ENCODE assay signal across 22 cellular contexts in genomic region chrX:2183193-2183725, GRCh38.
DNase-seq lines count a peak whose midpoint lies in the region; ATAC-seq and TF ChIP-seq lines count a peak whose summit lies in the region.
"Had no signal": no experiment of that assay in that cellular context is flagged by ENCODE, and none has a peak within 500 bp of the region (broad histone marks: within the 10 kb centered on the region; RNA-seq: fewer than 3 reads in every experiment).

No MANE protein-coding gene starts in this region.

- peak overlapping the region; percentile 81 for H4K91ac ChIP-seq in neuronal stem cell (ENCODE audit: low read depth, low read length, poor library complexity)

- no peak overlapping the region for H3K23ac ChIP-seq in neuronal stem cell (ENCODE audit: low read depth, low read length, poor library complexity)

- no peak overlapping the region for H3K27ac Mint-ChIP-seq in CD8-positive, alpha-beta memory T cell
- H3K27ac Mint-ChIP-seq: activated naive CD4-positive, alpha-beta T cell treated with anti-CD3 and anti-CD28 coated beads, Interleukin-2, amount 50 U/mL, for 24 hours; activated T-cell treated with anti-CD3 and anti-CD28 coated beads, Interleukin-2, amount 50 U/mL, for 72 hours; CD4-positive, alpha-beta memory T cell; effector memory CD8-positive, alpha-beta T cell had no signal

- no CpG with 5 or more reads among the region's 14 CpGs for WGBS in neuronal stem cell (ENCODE audit: extremely low coverage in 2 of 2, insufficient read length in 2 of 2, insufficient replicate concordance in 1 of 2), 2 donors

- H2BK12ac ChIP-seq in neuronal stem cell (ENCODE audit: low read length) = peak overlapping the region; percentile 85

- no peaks in the 10 kb centered on the region for H3K79me1 ChIP-seq in neuronal stem cell (ENCODE audit: low read depth, low read length)

- peak; percentile 4 for DNase-seq in EL
- DNase-seq in NCI-H460 (ENCODE audit: extremely low read depth, low read depth) = peak; percentile 40
- peak; percentile 25 to 55 for DNase-seq in foreskin keratinocyte
- no peak for DNase-seq in neuronal stem cell (ENCODE audit: low spot score)
- no peak for DNase-seq in breast epithelium (ENCODE audit: low spot score in 2 of 2)
- DNase-seq in DMS153 (lab: John Stamatoyannopoulos, UW) = no peak
- no peak for DNase-seq in CD8-positive, alpha-beta memory T cell
- DNase-seq: activated CD4-positive, alpha-beta T cell treated with anti-CD3 and anti-CD28 coated beads for 1 hour; activated T-cell treated with anti-CD3 and anti-CD28 coated beads, Interleukin-2, amount 50 U/mL, for 72 hours; CD4-positive, alpha-beta memory T cell; DMS53; effector memory CD8-positive, alpha-beta T cell; glutamatergic neuron; NCI-H1417 treated with DMSO at 0.1 percent for 48 hours; NCI-H2107; nucleus accumbens; retina; Right ventricle myocardium superior; stimulated activated CD4-positive, alpha-beta T cell treated with anti-CD3 and anti-CD28 coated beads, Interleukin-12 subunit alpha, Interleukin-12 subunit beta, amount 100 ng/mL, for 4 hours had no signal

- peak; percentile 83 for ATAC-seq in foreskin keratinocyte
- ATAC-seq in GM19351 (IDR thresholded peaks at IDR 0.05; ENCODE audit: unreplicated experiment) = no peak
- ATAC-seq: activated T-cell treated with anti-CD3 and anti-CD28 coated beads, Interleukin-2, amount 50 U/mL, for 72 hours; effector memory CD8-positive, alpha-beta T cell; HepG2 had no signal

- H4K8ac ChIP-seq in neuronal stem cell (ENCODE audit: low read depth, low read length) = no peak overlapping the region

- H3K4me3 Mint-ChIP-seq in CD8-positive, alpha-beta memory T cell = no peak overlapping the region
- H3K4me3 Mint-ChIP-seq: activated naive CD4-positive, alpha-beta T cell treated with anti-CD3 and anti-CD28 coated beads, Interleukin-2, amount 50 U/mL, for 24 hours; activated T-cell treated with anti-CD3 and anti-CD28 coated beads, Interleukin-2, amount 50 U/mL, for 72 hours; CD4-positive, alpha-beta memory T cell; effector memory CD8-positive, alpha-beta T cell had no signal

- H3K9ac ChIP-seq in neuronal stem cell (ENCODE audit: low read depth, low read length, poor library complexity) = no peak overlapping the region

- no peak overlapping the region for H2AFZ ChIP-seq in neuronal stem cell (ENCODE audit: low read length)

- intact Hi-C loops in breast epithelium (cut with DNase I; ENCODE audit: low total_unique reads) = no loop called here

- peaks cover 0 to 20% (median 9%) of the 10 kb centered on the region in 5 donors for H3K9me3 Mint-ChIP-seq in CD8-positive, alpha-beta memory T cell

- H3K4me1 ChIP-seq in foreskin keratinocyte (peaks cover 4% of the 10 kb centered on the region), neuronal stem cell (ENCODE audit: control insufficient read depth in 2 of 2, insufficient read depth in 1 of 2, low read depth in 1 of 2, low read length in 2 of 2) (peaks cover 8 to 16% of the 10 kb centered on the region in 2 donors), breast epithelium (no peaks in the 10 kb centered on the region)
- H3K4me1 ChIP-seq in CD8-positive, alpha-beta memory T cell (ENCODE audit: insufficient read depth, low read length) = no peaks in the 10 kb centered on the region

- H3K14ac ChIP-seq in neuronal stem cell (ENCODE audit: low read length) = no peak overlapping the region

- H3K4me3 ChIP-seq in neuronal stem cell (ENCODE audit: low read length in 2 of 2) = no peak overlapping the region
- H3K4me3 ChIP-seq in breast epithelium = no peak overlapping the region
- H3K4me3 ChIP-seq in CD8-positive, alpha-beta memory T cell (ENCODE audit: low read length) = no peak overlapping the region

- peak overlapping the region; percentile 17 for H2BK15ac ChIP-seq in neuronal stem cell (ENCODE audit: low read length)

- H2AK5ac ChIP-seq in neuronal stem cell (ENCODE audit: low read depth, low read length) = peak overlapping the region; percentile 47

- H3K27me3 ChIP-seq in foreskin keratinocyte = no peaks in the 10 kb centered on the region
- no peaks in the 10 kb centered on the region for H3K27me3 ChIP-seq in neuronal stem cell (ENCODE audit: control insufficient read depth in 3 of 3, insufficient read depth in 3 of 3, low read depth in 1 of 3, low read length in 3 of 3)
- no peaks in the 10 kb centered on the region for H3K27me3 ChIP-seq in breast epithelium
- no peaks in the 10 kb centered on the region for H3K27me3 ChIP-seq in CD8-positive, alpha-beta memory T cell (ENCODE audit: insufficient read depth, low read length, poor library complexity, severe bottlenecking)

- peak overlapping the region; percentile 76 for H3K18ac ChIP-seq in neuronal stem cell (ENCODE audit: low read length)

- no peak overlapping the region for H3K4ac ChIP-seq in neuronal stem cell (ENCODE audit: low read length)

- peaks cover 0 to 7% (median 2%) of the 10 kb centered on the region in 3 donors for H3K36me3 Mint-ChIP-seq in CD8-positive, alpha-beta memory T cell

- H3K36me3 ChIP-seq in neuronal stem cell (replicated peaks in 1 of 2; ENCODE audit: control insufficient read depth in 2 of 2, insufficient read depth in 2 of 2, low read length in 2 of 2) = no peaks in the 10 kb centered on the region
- H3K36me3 ChIP-seq in breast epithelium = no peaks in the 10 kb centered on the region
- no peaks in the 10 kb centered on the region for H3K36me3 ChIP-seq in CD8-positive, alpha-beta memory T cell (ENCODE audit: insufficient read depth, low read length)

- POLR2A ChIA-PET in CD8-positive, alpha-beta memory T cell (lab: Charles Lee) = no interaction called here

- no peak overlapping the region for H3K4me2 ChIP-seq in neuronal stem cell (ENCODE audit: insufficient read depth, low read length, poor library complexity, severe bottlenecking)

- H3K9me3 ChIP-seq in neuronal stem cell (replicated peaks in 1 of 2; ENCODE audit: control insufficient read depth in 2 of 2, insufficient read depth in 1 of 2, low read depth in 1 of 2, low read length in 2 of 2) (peaks cover 12 to 23% of the 10 kb centered on the region in 2 donors), breast epithelium (peaks cover 0 to 17% of the 10 kb centered on the region in 2 donors)
- H3K9me3 ChIP-seq in CD8-positive, alpha-beta memory T cell (ENCODE audit: low read length) = no peaks in the 10 kb centered on the region

- H3K4me1 Mint-ChIP-seq in CD8-positive, alpha-beta memory T cell = no peaks in the 10 kb centered on the region
- H3K4me1 Mint-ChIP-seq: activated naive CD4-positive, alpha-beta T cell treated with anti-CD3 and anti-CD28 coated beads, Interleukin-2, amount 50 U/mL, for 24 hours had no signal

- H3K27ac ChIP-seq in foreskin keratinocyte (no peak overlapping the region), neuronal stem cell (replicated peaks; ENCODE audit: low read length) (peak overlapping the region; percentile 66), breast epithelium (no peak overlapping the region)
- no peak overlapping the region for H3K27ac ChIP-seq in CD8-positive, alpha-beta memory T cell (ENCODE audit: low read depth, low read length)

- H2BK120ac ChIP-seq in neuronal stem cell (ENCODE audit: low read depth, low read length) = no peak overlapping the region

- no peaks in the 10 kb centered on the region for H3K27me3 Mint-ChIP-seq in CD8-positive, alpha-beta memory T cell
- H3K27me3 Mint-ChIP-seq: activated naive CD4-positive, alpha-beta T cell treated with anti-CD3 and anti-CD28 coated beads, Interleukin-2, amount 50 U/mL, for 24 hours; CD4-positive, alpha-beta memory T cell; effector memory CD8-positive, alpha-beta T cell had no signal

- no peak for TF ChIP-seq POLR2A in breast epithelium (IDR thresholded peaks at IDR 0.05)

- CTCF ChIA-PET in CD8-positive, alpha-beta memory T cell (lab: Charles Lee) = no interaction called here

- TF ChIP-seq CTCF in foreskin keratinocyte (conservative IDR thresholded peaks at IDR 0.05) = no peak
- TF ChIP-seq CTCF in breast epithelium (IDR thresholded peaks at IDR 0.05) = no peak

- peak overlapping the region; percentile 46 for H2BK5ac ChIP-seq in neuronal stem cell (ENCODE audit: low read length)

Comparison
In these comparisons a context has a peak if more than half of its experiments do, and no peak if none do; other contexts are left out.
1. DNase-seq: peak in EL (single experiment), NCI-H460 (single experiment) and foreskin keratinocyte (2 of 2); none in neuronal stem cell (single experiment), breast epithelium (0 of 2), DMS153 (single experiment) and CD8-positive, alpha-beta memory T cell (0 of 5).